19 cellular contexts compared by ENCODE assay signal in genomic region chr9:137042751-137043727, GRCh38. TPM values are rescaled to one million over a fixed set of nuclear protein-coding genes. Genes with fewer than 3 reads are reported as not detected.
A peak's percentile ranks its signal among the peaks of the same experiment; 100 is the strongest.
DNase-seq lines count a peak whose midpoint lies in the region; ATAC-seq, FAIRE-seq and TF ChIP-seq lines count a peak whose summit lies in the region.
"Had no signal": no experiment of that assay in that cellular context is flagged by ENCODE, and none has a peak within 500 bp of the region (broad histone marks: within the 10 kb centered on the region; RNA-seq: fewer than 3 reads in every experiment).

No MANE protein-coding gene starts in this region.

- no peaks in the 10 kb centered on the region for H3K9me3 ChIP-seq in body of pancreas
- no peaks in the 10 kb centered on the region for H3K9me3 ChIP-seq in right cardiac atrium (ENCODE audit: control insufficient read depth, low read length)
- H3K9me3 ChIP-seq in gastrocnemius medialis, result no peaks in the 10 kb centered on the region

- intact Hi-C loops in body of pancreas (cut with DNase I), result no loop called here
- intact Hi-C loops in right cardiac atrium (cut with DNase I), result no loop called here
- intact Hi-C loops in gastrocnemius medialis (cut with DNase I; ENCODE audit: low total_unique reads), result no loop called here
- intact Hi-C loops in activated CD4-positive, alpha-beta memory T cell treated with anti-CD3 and anti-CD28 coated beads for 36 hours (cut with micrococcal nuclease), result no loop called here

- in situ Hi-C loops in gastrocnemius medialis (cut with MboI; ENCODE audit: low sequenced_read_pairs in 4 of 4), result no loop called here

- ATAC-seq in body of pancreas (no peak), right cardiac atrium (peak; percentile 64 to 75), gastrocnemius medialis (peak; percentile 19 to 37), GM21528 (IDR thresholded peaks at IDR 0.05; ENCODE audit: low FRiP score, unreplicated experiment) (no peak)
- ATAC-seq: activated naive CD8-positive, alpha-beta T cell treated with anti-CD3 and anti-CD28 coated beads, Interleukin-2, amount 50 U/mL, for 24 hours; activated T-cell treated with anti-CD3 and anti-CD28 coated beads, Interleukin-2, amount 50 U/mL, for 72 hours had no signal

- H3K36me3 ChIP-seq in body of pancreas (replicated peaks in 1 of 2; ENCODE audit: insufficient read depth in 1 of 2, low read depth in 2 of 2), result no peaks in the 10 kb centered on the region
- H3K36me3 ChIP-seq in gastrocnemius medialis, result peaks cover 0 to 12% of the 10 kb centered on the region in 2 donors

- TF ChIP-seq POLR2A in body of pancreas (IDR thresholded peaks at IDR 0.05), result no peak
- no peak for TF ChIP-seq POLR2A in gastrocnemius medialis (IDR thresholded peaks at IDR 0.05)

- no peaks in the 10 kb centered on the region for H3K9me3 Mint-ChIP-seq in activated CD4-positive, alpha-beta memory T cell treated with anti-CD3 and anti-CD28 coated beads for 36 hours
- H3K9me3 Mint-ChIP-seq: activated naive CD8-positive, alpha-beta T cell treated with anti-CD3 and anti-CD28 coated beads, Interleukin-2, amount 50 U/mL, for 24 hours; activated T-cell treated with anti-CD3 and anti-CD28 coated beads, Interleukin-2, amount 50 U/mL, for 72 hours; central memory CD8-positive, alpha-beta T cell; stimulated activated naive CD8-positive, alpha-beta T cell treated with anti-CD3 and anti-CD28 coated beads, Interleukin-15, Interleukin-2, amounts not matched to agents 100 ng/mL and 50 ng/mL, for 24 hours had no signal

- no peak for TF ChIP-seq CTCF in body of pancreas (IDR thresholded peaks at IDR 0.05)
- TF ChIP-seq CTCF in gastrocnemius medialis (IDR thresholded peaks at IDR 0.05 in 4 of 5, conservative IDR thresholded peaks at IDR 0.05 in 1 of 5), result no peak

- POLR2A ChIA-PET in activated CD4-positive, alpha-beta memory T cell treated with anti-CD3 and anti-CD28 coated beads for 36 hours (lab: Charles Lee), result no interaction called here

- peaks cover 6% of the 10 kb centered on the region for H3K36me3 Mint-ChIP-seq in activated CD4-positive, alpha-beta memory T cell treated with anti-CD3 and anti-CD28 coated beads for 36 hours

- DNase-seq in D341Med (ENCODE audit: low spot score) (peak; percentile 63), body of pancreas (no peak), right cardiac atrium (peak; percentile 86 to 91 (median 88)), gastrocnemius medialis (no peak), GM19239 (ENCODE audit: insufficient read length, low spot score) (no peak)
- DNase-seq in activated CD4-positive, alpha-beta memory T cell treated with anti-CD3 and anti-CD28 coated beads for 36 hours, result no peak
- DNase-seq in activated naive CD4-positive, alpha-beta T cell (lab: John Stamatoyannopoulos, UW), result no peak
- DNase-seq: activated CD4-positive, alpha-beta T cell treated with anti-CD3 and anti-CD28 coated beads, Interleukin-2, amount 50 U/mL, for 4 hours; activated naive CD8-positive, alpha-beta T cell treated with anti-CD3 and anti-CD28 coated beads, Interleukin-2, amount 50 U/mL, for 24 hours; activated T-cell treated with anti-CD3 and anti-CD28 coated beads, Interleukin-2, amount 50 U/mL, for 72 hours; GDM1; NCI-H345; T1000 had no signal

- H3K4me1 Mint-ChIP-seq in activated CD4-positive, alpha-beta memory T cell treated with anti-CD3 and anti-CD28 coated beads for 36 hours (ENCODE audit: low read depth), result peaks cover 10% of the 10 kb centered on the region

- H3K4me1 ChIP-seq in body of pancreas (peaks cover 34% of the 10 kb centered on the region), right cardiac atrium (ENCODE audit: control insufficient read depth, insufficient read depth, low read length) (peaks cover 2% of the 10 kb centered on the region), gastrocnemius medialis (peaks cover 5 to 24% of the 10 kb centered on the region in 2 donors)

- no peak overlapping the region for H3K4me3 Mint-ChIP-seq in activated CD4-positive, alpha-beta memory T cell treated with anti-CD3 and anti-CD28 coated beads for 36 hours
- H3K4me3 Mint-ChIP-seq: activated naive CD8-positive, alpha-beta T cell treated with anti-CD3 and anti-CD28 coated beads, Interleukin-2, amount 50 U/mL, for 24 hours; activated T-cell treated with anti-CD3 and anti-CD28 coated beads, Interleukin-2, amount 50 U/mL, for 72 hours; central memory CD8-positive, alpha-beta T cell; stimulated activated naive CD8-positive, alpha-beta T cell treated with anti-CD3 and anti-CD28 coated beads, Interleukin-15, Interleukin-2, amounts not matched to agents 100 ng/mL and 50 ng/mL, for 24 hours had no signal

- H3K27me3 ChIP-seq in body of pancreas (no peaks in the 10 kb centered on the region), right cardiac atrium (ENCODE audit: control insufficient read depth, insufficient read depth) (no peaks in the 10 kb centered on the region), gastrocnemius medialis (peaks cover 9 to 16% (median 14%) of the 10 kb centered on the region in 3 donors)

- WGBS in body of pancreas, 2 donors, result 76 to 93% methylated on average over 8 to 34 of the region's 36 CpGs
- 59% methylated on average over 36 of the region's 36 CpGs for WGBS in right cardiac atrium

- no peak overlapping the region for H3K27ac Mint-ChIP-seq in activated CD4-positive, alpha-beta memory T cell treated with anti-CD3 and anti-CD28 coated beads for 36 hours
- H3K27ac Mint-ChIP-seq: activated naive CD8-positive, alpha-beta T cell treated with anti-CD3 and anti-CD28 coated beads, Interleukin-2, amount 50 U/mL, for 24 hours; activated T-cell treated with anti-CD3 and anti-CD28 coated beads, Interleukin-2, amount 50 U/mL, for 72 hours; stimulated activated naive CD8-positive, alpha-beta T cell treated with anti-CD3 and anti-CD28 coated beads, Interleukin-15, Interleukin-2, amounts not matched to agents 100 ng/mL and 50 ng/mL, for 24 hours had no signal

- H3K4me3 ChIP-seq in body of pancreas, result no peak overlapping the region
- H3K4me3 ChIP-seq in right cardiac atrium (ENCODE audit: low read length), result no peak overlapping the region
- H3K4me3 ChIP-seq in gastrocnemius medialis, result peak overlapping the region in 3 of 4 donors; percentile 22 to 60 (median 60)

- H3K27ac ChIP-seq in body of pancreas (peak overlapping the region in 3 of 4 donors; percentile 25 to 77 (median 51)), right cardiac atrium (ENCODE audit: low read length) (peak overlapping the region; percentile 33), gastrocnemius medialis (peak overlapping the region; percentile 37 to 68 (median 66))

- no peak for FAIRE-seq in GM19239 (lab: Jason Lieb, UNC)
- FAIRE-seq: D721Med, endometrium, islet of Langerhans had no signal

- CTCF ChIA-PET in activated CD4-positive, alpha-beta memory T cell treated with anti-CD3 and anti-CD28 coated beads for 36 hours (lab: Charles Lee), result interaction anchor here (2.3 to 10.9 kb wide), 3 partner anchors 8 to 25 kb away, joined by 16 to 208 read pairs (median 19); partner anchors contain the start of genes ABCA2 and SAPCD2

- peaks cover 22% of the 10 kb centered on the region for H3K27me3 Mint-ChIP-seq in activated CD4-positive, alpha-beta memory T cell treated with anti-CD3 and anti-CD28 coated beads for 36 hours
- H3K27me3 Mint-ChIP-seq: central memory CD8-positive, alpha-beta T cell had no signal

RNA-seq across cellular contexts. Expression of gene NPDC1, which starts 2.9 kb away (rescaled TPM):
- total RNA-seq in body of pancreas, result 100 to 1,000 TPM in 1 of 2 donors, 10 to 100 TPM in 1; 72.1 to 105 TPM
- 10 to 100 TPM; 68.3 to 81.0 (median 71.4) TPM for total RNA-seq in right cardiac atrium
- 69.7 TPM for polyA plus RNA-seq in right cardiac atrium
- 10 to 100 TPM; 11.3 to 22.3 (median 19.0) TPM for total RNA-seq in gastrocnemius medialis
- 10 to 100 TPM; 36.0 to 42.6 TPM for total RNA-seq in activated CD4-positive, alpha-beta memory T cell treated with anti-CD3 and anti-CD28 coated beads for 36 hours

RNA-seq across cellular contexts. Expression of gene ENTPD2, which starts 10.8 kb away (rescaled TPM):
- 1 to 10 TPM; 1.3 to 1.6 TPM for total RNA-seq in body of pancreas
- total RNA-seq in right cardiac atrium, result 1 to 10 TPM in 3 of 4 donors, under 1 TPM in 1; 0.92 to 2.9 (median 1.4) TPM
- 2.1 TPM for polyA plus RNA-seq in right cardiac atrium
- under 1 TPM in 2 of 4 donors, not detected in 2; 0.22 to 0.55 TPM for total RNA-seq in gastrocnemius medialis
- not detected for total RNA-seq in activated CD4-positive, alpha-beta memory T cell treated with anti-CD3 and anti-CD28 coated beads for 36 hours

RNA-seq across cellular contexts. Expression of gene FUT7, which starts 11.2 kb away (rescaled TPM):
- total RNA-seq in body of pancreas, result not detected
- under 1 TPM in 3 of 4 donors, not detected in 1; 0.09 to 0.24 (median 0.20) TPM for total RNA-seq in right cardiac atrium
- 0.07 TPM for polyA plus RNA-seq in right cardiac atrium
- not detected for total RNA-seq in gastrocnemius medialis
- total RNA-seq in activated CD4-positive, alpha-beta memory T cell treated with anti-CD3 and anti-CD28 coated beads for 36 hours, result 1 to 10 TPM in 1 of 2 experiments, under 1 TPM in 1; 0.85 to 1.3 TPM

RNA-seq across cellular contexts. Expression of gene ABCA2, which starts 15.0 kb away (rescaled TPM):
- total RNA-seq in body of pancreas (10 to 100 TPM; 28.7 to 29.6 TPM), right cardiac atrium (10 to 100 TPM; 32.2 to 42.4 (median 39.3) TPM), gastrocnemius medialis (10 to 100 TPM; 14.1 to 20.0 (median 16.7) TPM)
- polyA plus RNA-seq in right cardiac atrium, result 40.4 TPM
- total RNA-seq in activated CD4-positive, alpha-beta memory T cell treated with anti-CD3 and anti-CD28 coated beads for 36 hours, result 10 to 100 TPM; 22.1 to 22.9 TPM

RNA-seq across cellular contexts. Expression of gene SAPCD2, which starts 27.3 kb away (rescaled TPM):
- total RNA-seq in body of pancreas (under 1 TPM; 0.66 to 0.78 TPM), right cardiac atrium (under 1 TPM; 0.08 to 0.63 (median 0.28) TPM), gastrocnemius medialis (under 1 TPM in 3 of 4 donors, not detected in 1; 0.16 to 0.24 (median 0.17) TPM)
- polyA plus RNA-seq in right cardiac atrium, result 0.18 TPM
- total RNA-seq in activated CD4-positive, alpha-beta memory T cell treated with anti-CD3 and anti-CD28 coated beads for 36 hours, result 1 to 10 TPM; 6.4 to 6.6 TPM

Comparison
In these comparisons a context has a peak if more than half of its experiments do, and no peak if none do; other contexts are left out.
1. DNase-seq: peak in D341Med (single experiment) and right cardiac atrium (3 of 3); none in body of pancreas (0 of 4), gastrocnemius medialis (0 of 2), GM19239 (single experiment), activated CD4-positive, alpha-beta memory T cell treated with anti-CD3 and anti-CD28 coated beads for 36 hours (single experiment) and activated naive CD4-positive, alpha-beta T cell (0 of 4).
2. ATAC-seq: peak in right cardiac atrium (2 of 2) and gastrocnemius medialis (2 of 2); none in body of pancreas (single experiment) and GM21528 (single experiment).
3. H3K4me3 ChIP-seq: peak in gastrocnemius medialis (3 of 4); none in body of pancreas (0 of 2) and right cardiac atrium (single experiment).
4. Peak in every context shown above with its lines, with median percentiles within 50 percentile points of each other: H3K27ac ChIP-seq.